ENCODE assay signal across 10 cellular contexts in genomic region chr17:79811888-79812205, GRCh38. TPM values are rescaled to one million over a fixed set of nuclear protein-coding genes. Genes with fewer than 3 reads are reported as not detected.
DNase-seq lines count a peak whose midpoint lies in the region; ATAC-seq, FAIRE-seq and TF ChIP-seq lines count a peak whose summit lies in the region.
"Had no signal": no experiment of that assay in that cellular context is flagged by ENCODE, and none has a peak within 500 bp of the region (broad histone marks: within the 10 kb centered on the region; RNA-seq: fewer than 3 reads in every experiment).

No MANE protein-coding gene starts in this region.

- H3K4me1 ChIP-seq in BE2C: peaks cover 17% of the 10 kb centered on the region
- peaks cover 38% of the 10 kb centered on the region for H3K4me1 ChIP-seq in DOHH2 (ENCODE audit: control insufficient read depth, low read length)
- H3K4me1 ChIP-seq in mucosa of stomach (ENCODE audit: control insufficient read depth, insufficient read depth, low read length): peaks cover 47% of the 10 kb centered on the region
- H3K4me1 ChIP-seq in mesenchymal stem cell (ENCODE audit: control insufficient read depth, insufficient read depth, low read depth, low read length): peaks cover 43% of the 10 kb centered on the region

- FAIRE-seq in HTR-8/SVneo (lab: Jason Lieb, UNC): no peak
- FAIRE-seq: TTC549 had no signal

- H3K36me3 Mint-ChIP-seq in activated T-helper 17 cell treated with anti-CD3 and anti-CD28 coated beads, Interleukin-2, amount 50 U/mL, for 72 hours (ENCODE audit: low read depth): peaks cover 6% of the 10 kb centered on the region

- H2BK120ac ChIP-seq in mesenchymal stem cell (ENCODE audit: low read depth, low read length): no peak overlapping the region

- H2AFZ ChIP-seq in mesenchymal stem cell (ENCODE audit: low read depth, low read length): no peak overlapping the region

- peaks cover 10% of the 10 kb centered on the region for H3K4me1 Mint-ChIP-seq in activated T-helper 17 cell treated with anti-CD3 and anti-CD28 coated beads, Interleukin-2, amount 50 U/mL, for 72 hours

- TF ChIP-seq POLR2A in GM18505 (IDR thresholded peaks at IDR 0.05; ENCODE audit: borderline replicate concordance, extremely low read depth, insufficient read depth, insufficient read length): no peak

- H3K36me3 ChIP-seq in BE2C (no peaks in the 10 kb centered on the region), DOHH2 (ENCODE audit: control insufficient read depth, low read length) (no peaks in the 10 kb centered on the region), mucosa of stomach (ENCODE audit: control insufficient read depth, insufficient read depth, low read length) (no peaks in the 10 kb centered on the region), mesenchymal stem cell (ENCODE audit: control insufficient read depth in 1 of 2, insufficient read depth in 2 of 2, low read depth in 1 of 2, low read length in 2 of 2) (no peaks in the 10 kb centered on the region)
- H3K36me3 ChIP-seq: prostate gland had no signal

- peak overlapping the region in 1 of 2 experiments; percentile 6 for H3K23ac ChIP-seq in mesenchymal stem cell (ENCODE audit: low read length in 2 of 2)

- H3K4me2 ChIP-seq in DOHH2 (ENCODE audit: low read length) (peak overlapping the region; percentile 92), mesenchymal stem cell (ENCODE audit: low read length, poor library complexity, severe bottlenecking) (no peak overlapping the region)

- H3K27ac ChIP-seq in DOHH2 (ENCODE audit: low read depth, low read length) (no peak overlapping the region), mesenchymal stem cell (ENCODE audit: low read length, poor library complexity, severe bottlenecking) (no peak overlapping the region)

- H3K4me3 ChIP-seq in BE2C (ENCODE audit: low read depth, low read length) (peak overlapping the region; percentile 62), DOHH2 (ENCODE audit: low read length) (peak overlapping the region; percentile 57), mucosa of stomach (ENCODE audit: low read length) (no peak overlapping the region), mesenchymal stem cell (ENCODE audit: insufficient read depth in 1 of 2, low read depth in 1 of 2, low read length in 2 of 2) (no peak overlapping the region)

- H3K9me3 ChIP-seq in BE2C (no peaks in the 10 kb centered on the region), DOHH2 (ENCODE audit: control insufficient read depth, insufficient read depth, low read length) (no peaks in the 10 kb centered on the region), mucosa of stomach (ENCODE audit: control insufficient read depth, low read length) (no peaks in the 10 kb centered on the region), mesenchymal stem cell (ENCODE audit: control insufficient read depth, low read length) (no peaks in the 10 kb centered on the region)
- H3K9me3 ChIP-seq: prostate gland had no signal

- H2BK5ac ChIP-seq in mesenchymal stem cell (ENCODE audit: low read depth, low read length, poor library complexity, severe bottlenecking): no peak overlapping the region

- TF ChIP-seq CTCF in BE2C (IDR thresholded peaks at IDR 0.05; ENCODE audit: low read depth, low read length) (no peak), DOHH2 (IDR thresholded peaks at IDR 0.05; ENCODE audit: low read depth, low read length, poor library complexity, severe bottlenecking) (no peak)

- H3K9me2 ChIP-seq in DOHH2 (replicated peaks; ENCODE audit: control insufficient read depth, low read length): no peaks in the 10 kb centered on the region

- no peak overlapping the region for H4K91ac ChIP-seq in mesenchymal stem cell (ENCODE audit: low read length)

- no peak overlapping the region for H3K27ac Mint-ChIP-seq in activated T-helper 17 cell treated with anti-CD3 and anti-CD28 coated beads, Interleukin-2, amount 50 U/mL, for 72 hours

- no peak overlapping the region for H4K8ac ChIP-seq in mesenchymal stem cell (ENCODE audit: low read length)

- no peaks in the 10 kb centered on the region for H4K20me1 ChIP-seq in DOHH2 (ENCODE audit: control insufficient read depth, insufficient read depth, low read depth, low read length)

- H2BK15ac ChIP-seq in mesenchymal stem cell (ENCODE audit: low read depth, poor library complexity, severe bottlenecking): no peak overlapping the region

- no peaks in the 10 kb centered on the region for H3K79me2 ChIP-seq in DOHH2 (ENCODE audit: control insufficient read depth, low read length)

- no peak overlapping the region for H3K14ac ChIP-seq in mesenchymal stem cell (ENCODE audit: low read length in 2 of 2)

- H3K4ac ChIP-seq in mesenchymal stem cell (ENCODE audit: low read depth in 1 of 2, low read length in 2 of 2): no peak overlapping the region

- no peaks in the 10 kb centered on the region for H3K79me1 ChIP-seq in mesenchymal stem cell (replicated peaks; ENCODE audit: low read length, poor library complexity, severe bottlenecking)

- H3K27me3 Mint-ChIP-seq in activated T-helper 17 cell treated with anti-CD3 and anti-CD28 coated beads, Interleukin-2, amount 50 U/mL, for 72 hours: peaks cover 44% of the 10 kb centered on the region

- H3K4me3 Mint-ChIP-seq in activated T-helper 17 cell treated with anti-CD3 and anti-CD28 coated beads, Interleukin-2, amount 50 U/mL, for 72 hours: peak overlapping the region; percentile 35

- peak overlapping the region; percentile 43 for H3K9ac ChIP-seq in mucosa of stomach (ENCODE audit: low read length)
- no peak overlapping the region for H3K9ac ChIP-seq in mesenchymal stem cell (ENCODE audit: low read length)

- DNase-seq in BE2C (no peak), HTR-8/SVneo (ENCODE audit: insufficient read length, low spot score) (no peak), mesenchymal stem cell (no peak)

- no peak overlapping the region for H2AK5ac ChIP-seq in mesenchymal stem cell (ENCODE audit: low read length, severe bottlenecking)

- no peaks in the 10 kb centered on the region for H3K9me3 Mint-ChIP-seq in activated T-helper 17 cell treated with anti-CD3 and anti-CD28 coated beads, Interleukin-2, amount 50 U/mL, for 72 hours

- no peak overlapping the region for H2BK12ac ChIP-seq in mesenchymal stem cell (ENCODE audit: low read length in 2 of 2)

- no peaks in the 10 kb centered on the region for H3F3A ChIP-seq in DOHH2 (ENCODE audit: control insufficient read depth, insufficient read depth)

- WGBS in mesenchymal stem cell: 7% methylated on average over 14 of the region's 14 CpGs

- ATAC-seq in activated T-helper 17 cell treated with anti-CD3 and anti-CD28 coated beads, Interleukin-2, amount 50 U/mL, for 72 hours (replicated peaks): no peak
- ATAC-seq in GM18505 (IDR thresholded peaks at IDR 0.05; ENCODE audit: unreplicated experiment): no peak
- ATAC-seq in HG03175 (IDR thresholded peaks at IDR 0.05; ENCODE audit: unreplicated experiment): no peak

- no peak overlapping the region for H3K18ac ChIP-seq in mesenchymal stem cell (ENCODE audit: low read depth in 1 of 2, low read length in 2 of 2)

- H3K27me3 ChIP-seq in BE2C (no peaks in the 10 kb centered on the region), DOHH2 (ENCODE audit: control insufficient read depth, low read length) (peaks cover 56% of the 10 kb centered on the region), mucosa of stomach (ENCODE audit: control insufficient read depth, insufficient read depth, low read length) (peaks cover 81% of the 10 kb centered on the region), mesenchymal stem cell (ENCODE audit: control insufficient read depth in 1 of 2, insufficient read depth in 1 of 2, low read length in 2 of 2) (peaks cover 82 to 84% of the 10 kb centered on the region in 2 experiments)

RNA-seq across cellular contexts. Expression of gene CBX8, which starts 15.0 kb away (rescaled TPM):
- 54.5 TPM for polyA plus RNA-seq in BE2C (2012; ENCODE audit: insufficient read depth, insufficient read length, low read depth)
- total RNA-seq in activated T-helper 17 cell treated with anti-CD3 and anti-CD28 coated beads, Interleukin-2, amount 50 U/mL, for 72 hours: 1 to 10 TPM; 1.6 to 5.5 TPM
- polyA plus RNA-seq in mesenchymal stem cell (2013, experiment 1 of 2): 2.9 TPM
- 2.8 TPM for polyA plus RNA-seq in mesenchymal stem cell (2013, experiment 2 of 2)

RNA-seq across cellular contexts. Expression of gene CBX4, which starts 27.4 kb away (rescaled TPM):
- 226 TPM for polyA plus RNA-seq in BE2C (2012; ENCODE audit: insufficient read depth, insufficient read length, low read depth)
- total RNA-seq in activated T-helper 17 cell treated with anti-CD3 and anti-CD28 coated beads, Interleukin-2, amount 50 U/mL, for 72 hours: 1 to 10 TPM; 8.7 to 9.1 TPM
- polyA plus RNA-seq in mesenchymal stem cell (2013, experiment 1 of 2): 21.6 TPM
- polyA plus RNA-seq in mesenchymal stem cell (2013, experiment 2 of 2): 21.8 TPM

RNA-seq across cellular contexts. Expression of gene CBX2, which starts 33.9 kb away (rescaled TPM):
- 46.9 TPM for polyA plus RNA-seq in BE2C (2012; ENCODE audit: insufficient read depth, insufficient read length, low read depth)
- total RNA-seq in activated T-helper 17 cell treated with anti-CD3 and anti-CD28 coated beads, Interleukin-2, amount 50 U/mL, for 72 hours: 1 to 10 TPM in 1 of 2 donors, under 1 TPM in 1; 0.50 to 1.6 TPM
- 2.2 TPM for polyA plus RNA-seq in mesenchymal stem cell (2013, experiment 1 of 2)
- polyA plus RNA-seq in mesenchymal stem cell (2013, experiment 2 of 2): 1.9 TPM

Comparison
In these comparisons a context has a peak if more than half of its experiments do, and no peak if none do; other contexts are left out.
1. H3K4me3 ChIP-seq: peak in BE2C (single experiment) and DOHH2 (single experiment); none in mucosa of stomach (single experiment) and mesenchymal stem cell (0 of 2).